ENCODE assay signal across 8 cellular contexts in the genomic region with DNA sequence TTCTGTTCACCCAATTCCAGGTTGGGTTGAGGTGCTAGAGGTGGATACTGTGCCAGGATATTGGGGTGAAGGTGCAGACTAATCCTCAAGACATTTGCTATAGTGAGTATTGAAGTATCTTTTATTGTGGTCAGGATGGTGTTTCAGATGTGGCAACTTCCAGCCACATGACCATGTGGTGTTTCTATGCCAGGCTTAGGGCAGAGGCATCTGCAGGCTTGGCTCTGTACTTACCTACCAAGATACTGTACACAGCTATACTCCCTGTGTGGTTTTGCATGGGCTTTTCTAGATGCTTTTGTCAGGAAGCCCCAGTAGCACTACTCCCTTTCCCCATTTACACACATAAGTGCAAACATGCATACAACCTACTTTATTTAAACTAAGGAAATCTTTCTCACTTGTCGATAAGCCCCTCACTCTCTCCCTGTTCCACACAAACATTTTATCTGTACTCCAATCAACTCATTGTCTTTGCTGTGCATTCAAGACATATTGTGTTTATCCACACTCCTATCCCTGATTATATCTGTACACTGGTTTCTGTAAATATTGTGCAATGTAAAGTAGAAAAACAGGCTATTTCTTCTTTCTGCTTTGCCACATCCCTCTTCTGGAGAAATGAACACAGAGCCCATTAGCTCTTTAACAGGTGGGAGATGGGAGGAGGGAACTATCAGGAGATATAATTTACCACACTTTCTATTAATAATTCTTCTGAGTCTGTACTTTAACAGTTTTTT. TPM values are rescaled to one million over a fixed set of nuclear protein-coding genes. Genes with fewer than 3 reads are reported as not detected.
DNase-seq lines count a peak whose midpoint lies in the region; ATAC-seq, FAIRE-seq and TF ChIP-seq lines count a peak whose summit lies in the region.
"Had no signal": no experiment of that assay in that cellular context is flagged by ENCODE, and none has a peak within 500 bp of the region (broad histone marks: within the 10 kb centered on the region; RNA-seq: fewer than 3 reads in every experiment).

No MANE protein-coding gene starts in this region.

- H3K27me3 ChIP-seq in Peyer's patch (no peaks in the 10 kb centered on the region), hepatocyte (no peaks in the 10 kb centered on the region)

- no peak for TF ChIP-seq CTCF in Peyer's patch (IDR thresholded peaks at IDR 0.05)
- TF ChIP-seq CTCF in epithelial cell of esophagus (IDR thresholded peaks at IDR 0.05; ENCODE audit: insufficient read depth, low read depth, low read length, missing control alignments), result no peak
- TF ChIP-seq CTCF in hepatocyte (IDR thresholded peaks at IDR 0.05; ENCODE audit: poor library complexity), result no peak

- H3K4me3 ChIP-seq in Peyer's patch (no peak overlapping the region), epithelial cell of esophagus (ENCODE audit: low read length) (no peak overlapping the region), hepatocyte (no peak overlapping the region)

- H3K36me3 ChIP-seq in Peyer's patch (peaks cover 0 to 7% (median 0%) of the 10 kb centered on the region in 3 donors), hepatocyte (replicated peaks; ENCODE audit: insufficient read depth, low read depth) (no peaks in the 10 kb centered on the region)

- WGBS in hepatocyte (ENCODE audit: low lambda C conversion rate, missing lambda C conversion rate), result 95% methylated on average over 1 of the region's 1 CpG

- H3K4me2 ChIP-seq in hepatocyte, result no peak overlapping the region

- TF ChIP-seq POLR2A in Peyer's patch (IDR thresholded peaks at IDR 0.05), result no peak

- no peaks in the 10 kb centered on the region for H4K20me1 ChIP-seq in hepatocyte (ENCODE audit: insufficient read depth, poor library complexity, severe bottlenecking)

- no peak overlapping the region for H2AFZ ChIP-seq in hepatocyte

- H3K9me2 ChIP-seq in hepatocyte (replicated peaks; ENCODE audit: insufficient read depth), result no peaks in the 10 kb centered on the region

- no peak for DNase-seq in GM19239 (ENCODE audit: insufficient read length, low spot score)
- peak in 2 of 3 donors; percentile 28 to 67 for DNase-seq in Peyer's patch
- peak; percentile 56 for DNase-seq in epithelial cell of esophagus (ENCODE audit: low read depth)
- DNase-seq in HK-2 (ENCODE audit: unreplicated experiment), result no peak
- no peak for DNase-seq in hepatocyte (ENCODE audit: low spot score)
- DNase-seq in NCI-H187 (lab: John Stamatoyannopoulos, UW), result no peak

- H3K79me2 ChIP-seq in hepatocyte, result peaks cover 13% of the 10 kb centered on the region

- no peak overlapping the region for H3K27ac ChIP-seq in Peyer's patch
- no peak overlapping the region for H3K27ac ChIP-seq in hepatocyte

- no peaks in the 10 kb centered on the region for H3K9me3 ChIP-seq in Peyer's patch
- H3K9me3 ChIP-seq in hepatocyte (ENCODE audit: low read depth), result no peaks in the 10 kb centered on the region

- peak; percentile 73 for ATAC-seq in HG02938 (IDR thresholded peaks at IDR 0.05; ENCODE audit: unreplicated experiment)

- peak; percentile 76 for FAIRE-seq in GM19239 (lab: Jason Lieb, UNC)
- FAIRE-seq: keratinocyte had no signal

- H3K4me1 ChIP-seq in Peyer's patch (no peaks in the 10 kb centered on the region), hepatocyte (ENCODE audit: insufficient read depth) (no peaks in the 10 kb centered on the region)

RNA-seq across cellular contexts. Expression of gene ARL6IP6, which starts 12.3 kb away (rescaled TPM):
- 10 to 100 TPM in 3 of 4 donors, 1 to 10 TPM in 1; 9.1 to 17.4 (median 15.0) TPM for total RNA-seq in Peyer's patch
- total RNA-seq in hepatocyte, result 23.2 and 28.6 TPM in 2 replicates
- polyA plus RNA-seq in hepatocyte, result 18.2 and 21.1 TPM in 2 replicates

RNA-seq across cellular contexts. Expression of gene PRPF40A, which starts 13.5 kb away (rescaled TPM):
- total RNA-seq in Peyer's patch (100 to 1,000 TPM in 2 of 4 donors, 10 to 100 TPM in 2; 86.6 to 112 (median 97.1) TPM), hepatocyte (125 and 131 TPM in 2 replicates)
- 99.6 and 101 TPM in 2 replicates for polyA plus RNA-seq in hepatocyte

Comparison
In these comparisons a context has a peak if more than half of its experiments do, and no peak if none do; other contexts are left out.
1. DNase-seq: peak in Peyer's patch (2 of 3) and epithelial cell of esophagus (single experiment); none in GM19239 (single experiment), HK-2 (single experiment), hepatocyte (single experiment) and NCI-H187 (0 of 2).